In genomic region chrX:40006025-40007017, GRCh38 we compare ENCODE assay signal across 8 cellular contexts.
DNase-seq lines count a peak whose midpoint lies in the region; FAIRE-seq and TF ChIP-seq lines count a peak whose summit lies in the region.

No MANE protein-coding gene starts in this region.

- H3K36me3 Mint-ChIP-seq in activated CD4-positive, alpha-beta memory T cell treated with anti-CD3 and anti-CD28 coated beads, Interleukin-2, amount 10 ng/mL, durations not matched to agents 7 days and 5 days (ENCODE audit: low read depth): no peaks in the 10 kb centered on the region
- H3K36me3 Mint-ChIP-seq in glutamatergic neuron (ENCODE audit: unreplicated experiment): no peaks in the 10 kb centered on the region

- peaks cover 21% of the 10 kb centered on the region for H3K27me3 ChIP-seq in skeletal muscle satellite cell (ENCODE audit: control insufficient read depth, insufficient read depth, low read length)

- no peak for TF ChIP-seq POLR2A in GM12892 (IDR thresholded peaks at IDR 0.05; ENCODE audit: low read depth, low read length)

- H3K27me3 Mint-ChIP-seq in activated CD4-positive, alpha-beta memory T cell treated with anti-CD3 and anti-CD28 coated beads, Interleukin-2, amount 10 ng/mL, durations not matched to agents 7 days and 5 days: peaks cover 46% of the 10 kb centered on the region
- H3K27me3 Mint-ChIP-seq in glutamatergic neuron (ENCODE audit: unreplicated experiment): peaks cover 2% of the 10 kb centered on the region

- H3K4me3 ChIP-seq in skeletal muscle satellite cell (ENCODE audit: low read length): no peak overlapping the region

- POLR2A ChIA-PET in activated CD4-positive, alpha-beta memory T cell treated with anti-CD3 and anti-CD28 coated beads, Interleukin-2, amount 10 ng/mL, durations not matched to agents 7 days and 5 days (lab: Charles Lee): interaction anchor here (0.9 to 1.1 kb wide), 4 partner anchors 16 to 136 kb away, joined by 3 to 4 read pairs (median 3); partner anchors contain the start of gene BCOR

- H3K9ac ChIP-seq in skeletal muscle satellite cell (ENCODE audit: low read depth, low read length): no peak overlapping the region

- CTCF ChIA-PET in activated CD4-positive, alpha-beta memory T cell treated with anti-CD3 and anti-CD28 coated beads, Interleukin-2, amount 10 ng/mL, durations not matched to agents 7 days and 5 days (lab: Charles Lee): interaction anchor here (1.3 kb wide), 1 partner anchor 275 kb away, joined by 6 read pairs; no protein-coding TSS in a partner anchor

- no peak for TF ChIP-seq CTCF in glutamatergic neuron (IDR thresholded peaks at IDR 0.05; ENCODE audit: partially characterized antibody, unreplicated experiment)

- no peaks in the 10 kb centered on the region for H3K36me3 ChIP-seq in skeletal muscle satellite cell (ENCODE audit: insufficient read depth, low read length)

- DNase-seq in GM12892 (ENCODE audit: insufficient read length) (no peak), glutamatergic neuron (peak; percentile 68), GOT3 (lab: John Stamatoyannopoulos, UW) (no peak), NCI-H1105 (lab: John Stamatoyannopoulos, UW) (no peak), epidermal melanocyte (ENCODE audit: insufficient read length, low spot score) (no peak), urothelium cell line (ENCODE audit: low spot score) (no peak)
- DNase-seq in activated CD4-positive, alpha-beta memory T cell treated with anti-CD3 and anti-CD28 coated beads, Interleukin-2, amount 10 ng/mL, durations not matched to agents 7 days and 5 days: peak; percentile 36

- peak overlapping the region; percentile 30 for H3K4me3 Mint-ChIP-seq in activated CD4-positive, alpha-beta memory T cell treated with anti-CD3 and anti-CD28 coated beads, Interleukin-2, amount 10 ng/mL, durations not matched to agents 7 days and 5 days
- no peak overlapping the region for H3K4me3 Mint-ChIP-seq in glutamatergic neuron (ENCODE audit: unreplicated experiment)

- FAIRE-seq in GM12892 (lab: Jason Lieb, UNC) (peak; percentile 17), urothelium cell line (lab: Jason Lieb, UNC) (no peak)

- no peak overlapping the region for H3K27ac Mint-ChIP-seq in activated CD4-positive, alpha-beta memory T cell treated with anti-CD3 and anti-CD28 coated beads, Interleukin-2, amount 10 ng/mL, durations not matched to agents 7 days and 5 days
- no peak overlapping the region for H3K27ac Mint-ChIP-seq in glutamatergic neuron (ENCODE audit: unreplicated experiment)

- H3K4me1 ChIP-seq in skeletal muscle satellite cell (ENCODE audit: control insufficient read depth, insufficient read depth, low read length): no peaks in the 10 kb centered on the region

- H3K9me3 Mint-ChIP-seq in activated CD4-positive, alpha-beta memory T cell treated with anti-CD3 and anti-CD28 coated beads, Interleukin-2, amount 10 ng/mL, durations not matched to agents 7 days and 5 days: no peaks in the 10 kb centered on the region
- peaks cover 2% of the 10 kb centered on the region for H3K9me3 Mint-ChIP-seq in glutamatergic neuron (ENCODE audit: unreplicated experiment)

- H3K4me1 Mint-ChIP-seq in activated CD4-positive, alpha-beta memory T cell treated with anti-CD3 and anti-CD28 coated beads, Interleukin-2, amount 10 ng/mL, durations not matched to agents 7 days and 5 days: peaks cover 34% of the 10 kb centered on the region
- peaks cover 23% of the 10 kb centered on the region for H3K4me1 Mint-ChIP-seq in glutamatergic neuron (ENCODE audit: low read depth, unreplicated experiment)

- H3K9me3 ChIP-seq in skeletal muscle satellite cell (replicated peaks; ENCODE audit: low read length): no peaks in the 10 kb centered on the region

- peak overlapping the region; percentile 41 for H3K4me2 ChIP-seq in skeletal muscle satellite cell (ENCODE audit: low read length)

Comparison
In these comparisons a context has a peak if more than half of its experiments do, and no peak if none do; other contexts are left out.
1. DNase-seq: peak in activated CD4-positive, alpha-beta memory T cell treated with anti-CD3 and anti-CD28 coated beads, Interleukin-2, amount 10 ng/mL, durations not matched to agents 7 days and 5 days (single experiment) and glutamatergic neuron (single experiment); none in GM12892 (single experiment), GOT3 (single experiment), NCI-H1105 (single experiment), epidermal melanocyte (single experiment) and urothelium cell line (single experiment).